Comparison of ENCODE assay signal across 23 cellular contexts in the genomic region with DNA sequence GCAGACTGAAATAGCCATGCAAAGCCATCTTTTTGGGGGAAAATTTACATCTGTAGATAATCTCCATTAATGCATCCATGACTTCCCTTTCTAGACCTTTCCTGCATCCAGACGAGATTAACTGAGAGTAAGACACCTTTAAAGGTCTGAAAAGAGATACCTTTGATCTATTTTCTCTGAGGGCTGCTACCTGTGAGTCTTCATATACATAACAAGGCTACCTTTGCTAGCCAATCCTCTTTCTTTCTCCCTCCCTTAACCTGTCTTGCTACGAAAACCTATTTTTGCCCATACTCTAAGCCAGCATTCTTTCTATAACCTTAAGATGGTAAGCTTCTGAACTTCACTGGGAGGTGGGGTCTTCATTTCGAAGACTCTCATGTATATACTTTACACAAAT.
"Had no signal": no experiment of that assay in that cellular context is flagged by ENCODE, and none has a peak within 500 bp of the region (broad histone marks: within the 10 kb centered on the region; RNA-seq: fewer than 3 reads in every experiment).

No MANE protein-coding gene starts in this region.

- H3K36me3 Mint-ChIP-seq: IgD-negative memory B cell had no signal

- H3K4me3 ChIP-seq: K562, SJSA1, SK-N-MC had no signal

- H3K4me1 Mint-ChIP-seq: IgD-negative memory B cell had no signal

- ATAC-seq: K562 had no signal

- H3K4me2 ChIP-seq: KMS-11 had no signal

- H3K4me1 ChIP-seq: SJSA1 had no signal

- H3K27ac Mint-ChIP-seq: IgD-negative memory B cell had no signal

- H3K36me3 ChIP-seq: SJSA1 had no signal

- H3K27me3 Mint-ChIP-seq: IgD-negative memory B cell had no signal

- H3K9me3 ChIP-seq: SJSA1 had no signal

- H3K4me3 Mint-ChIP-seq: IgD-negative memory B cell had no signal

- DNase-seq: Kasumi-1, MM.1S, NCI-H1092 treated with DMSO at 0.1 percent for 48 hours, NCI-H1436, NCI-H187, NCI-H2029, NCI-H2081 treated with DMSO at 0.1 percent for 48 hours, NCI-H2171, NCI-H226, NCI-H446, NCI-H510A, NCI-H524 treated with DMSO at 0.1 percent for 48 hours, NCI-H69, NCI-H774, Right ventricle myocardium superior, RPMI8226, SIG-M5 had no signal

- H3K9me3 Mint-ChIP-seq: IgD-negative memory B cell had no signal

- H3K27ac ChIP-seq: KMS-11, SJSA1, SK-N-MC had no signal

- H3K27me3 ChIP-seq: SJSA1 had no signal

- H3K9ac ChIP-seq: KMS-11 had no signal

- FAIRE-seq: K562, RCC 7860 had no signal
